1 cellular context compared by ENCODE assay signal in genomic region chr21:33642027-33642895, GRCh38.
A peak's percentile ranks its signal among the peaks of the same experiment; 100 is the strongest.
TF ChIP-seq lines count a peak whose summit lies in the region.

Gene ITSN1, plus strand, starts transcription at chr21:33642501. Its CDS starts 76,328 bp downstream, at chr21:33718829.

TF ChIP-seq in WTC11, 78 proteins besides CTCF, POLR2A, EP300 and RAD21 (continued from another document):
- TF ChIP-seq ZNF671 (CRISPR knock-in tag; IDR thresholded peaks at IDR 0.05): no peak
- TF ChIP-seq IRF2 (CRISPR knock-in tag; IDR thresholded peaks at IDR 0.05; ENCODE audit: borderline replicate concordance, low read depth): no peak
- 0 out of 2 replicates have a peak, but pooled peaks have one; percentile 11 for TF ChIP-seq ZNF416 (CRISPR knock-in tag; IDR thresholded peaks at IDR 0.05)
- TF ChIP-seq ZBTB43 (CRISPR knock-in tag; IDR thresholded peaks at IDR 0.05): 0 out of 2 replicates have a peak, but pooled peaks have one; percentile 34
- no peak for TF ChIP-seq JAZF1 (CRISPR knock-in tag; IDR thresholded peaks at IDR 0.05)
- no peak for TF ChIP-seq NR1H2 (CRISPR knock-in tag; IDR thresholded peaks at IDR 0.05)
- TF ChIP-seq ZNF121 (CRISPR knock-in tag; IDR thresholded peaks at IDR 0.05): no peak
- no peak; the same call in 1 of the 2 replicates for TF ChIP-seq FOXP4 (CRISPR knock-in tag; IDR thresholded peaks at IDR 0.05)
- no peak for TF ChIP-seq ATF6 (CRISPR knock-in tag; IDR thresholded peaks at IDR 0.05)
- no peak for TF ChIP-seq ZNF138 (CRISPR knock-in tag; conservative IDR thresholded peaks at IDR 0.05)
- peak; percentile 20; the same call in 1 of the 2 replicates for TF ChIP-seq USF2 (CRISPR knock-in tag; IDR thresholded peaks at IDR 0.05)
- no peak for TF ChIP-seq E2F5 (CRISPR knock-in tag; IDR thresholded peaks at IDR 0.05)
- TF ChIP-seq ZNF281 (CRISPR knock-in tag; IDR thresholded peaks at IDR 0.05): no peak
- no peak for TF ChIP-seq NFE2L1 (CRISPR knock-in tag; IDR thresholded peaks at IDR 0.05)
- TF ChIP-seq FOXJ3 (CRISPR knock-in tag; IDR thresholded peaks at IDR 0.05; ENCODE audit: borderline replicate concordance): no peak
- TF ChIP-seq CREM (CRISPR knock-in tag; IDR thresholded peaks at IDR 0.05): no peak
- TF ChIP-seq FOXP1 (CRISPR knock-in tag; IDR thresholded peaks at IDR 0.05; ENCODE audit: borderline replicate concordance): 0 out of 2 replicates have a peak, but pooled peaks have one; percentile 49
- no peak for TF ChIP-seq PREB (CRISPR knock-in tag; IDR thresholded peaks at IDR 0.05; ENCODE audit: borderline replicate concordance)
- TF ChIP-seq IRF1 (CRISPR knock-in tag; IDR thresholded peaks at IDR 0.05): no peak
- no peak for TF ChIP-seq MXD4 (CRISPR knock-in tag; IDR thresholded peaks at IDR 0.05; ENCODE audit: borderline replicate concordance)
- no peak for TF ChIP-seq GABPB1 (CRISPR knock-in tag; IDR thresholded peaks at IDR 0.05)
- peak; percentile 79 for TF ChIP-seq TCF7 (CRISPR knock-in tag; IDR thresholded peaks at IDR 0.05; ENCODE audit: low read depth)
- TF ChIP-seq E2F4 (CRISPR knock-in tag; IDR thresholded peaks at IDR 0.05; ENCODE audit: borderline replicate concordance, low read depth): 0 out of 2 replicates have a peak, but pooled peaks have one; percentile 9
- TF ChIP-seq ATF1 (CRISPR knock-in tag; IDR thresholded peaks at IDR 0.05): no peak
- no peak for TF ChIP-seq TP53 (CRISPR knock-in tag; IDR thresholded peaks at IDR 0.05)
- no peak for TF ChIP-seq ZMAT4 (CRISPR knock-in tag; IDR thresholded peaks at IDR 0.05)
- no peak for TF ChIP-seq RELA (CRISPR knock-in tag; IDR thresholded peaks at IDR 0.05; ENCODE audit: borderline replicate concordance)
- no peak for TF ChIP-seq SMAD3 (CRISPR knock-in tag; IDR thresholded peaks at IDR 0.05; ENCODE audit: borderline replicate concordance)
- no peak for TF ChIP-seq ZBTB21 (CRISPR knock-in tag; IDR thresholded peaks at IDR 0.05; ENCODE audit: borderline replicate concordance)
- no peak for TF ChIP-seq ZNF232 (CRISPR knock-in tag; IDR thresholded peaks at IDR 0.05)
- TF ChIP-seq GTF2I (CRISPR knock-in tag; conservative IDR thresholded peaks at IDR 0.05): no peak
- no peak for TF ChIP-seq ELF4 (CRISPR knock-in tag; IDR thresholded peaks at IDR 0.05; ENCODE audit: low read depth)
- no peak for TF ChIP-seq AR (CRISPR knock-in tag; IDR thresholded peaks at IDR 0.05)
- TF ChIP-seq OVOL2 (CRISPR knock-in tag; IDR thresholded peaks at IDR 0.05; ENCODE audit: borderline replicate concordance): no peak
- TF ChIP-seq CBFB (CRISPR knock-in tag; IDR thresholded peaks at IDR 0.05; ENCODE audit: low read depth): no peak
